1 cellular context compared by ENCODE assay signal in genomic region chr11:66858186-66858938, GRCh38.
TF ChIP-seq lines count a peak whose summit lies in the region.

No MANE protein-coding gene starts in this region.

TF ChIP-seq in HepG2, 621 proteins besides CTCF, POLR2A, EP300 and RAD21:
- TF ChIP-seq MXD1 (CRISPR knock-in tag; IDR thresholded peaks at IDR 0.05) (no peak), AGO2 (optimal IDR thresholded peaks at IDR 0.05; ENCODE audit: low read depth, low read length) (peak; percentile 83)
